In genomic region chr12:63029676-63030075, GRCh38 we compare ENCODE assay signal across 26 cellular contexts.
DNase-seq lines count a peak whose midpoint lies in the region.
"Had no signal": no experiment of that assay in that cellular context is flagged by ENCODE, and none has a peak within 500 bp of the region (broad histone marks: within the 10 kb centered on the region; RNA-seq: fewer than 3 reads in every experiment).

No MANE protein-coding gene starts in this region.

- DNase-seq in SJSA1 (ENCODE audit: low read depth in 1 of 2, low spot score in 2 of 2) (peak; percentile 56 to 70), SK-N-DZ (ENCODE audit: low spot score) (no peak)
- DNase-seq: 8988T; ACHN; AML-193; BE2C; C1 segment of cervical spinal cord; Caco-2; Calu3; CD4-positive, alpha-beta memory T cell; CD4-positive, alpha-beta T cell; CD4-positive, CD25-positive, alpha-beta regulatory T cell; CD8-positive, alpha-beta memory T cell; CD8-positive, alpha-beta T cell; COR-L47; DMS 273 treated with DMSO at 0.1 percent for 48 hours; DMS153; DMS79; DMS79 treated with DMSO at 0.1 percent for 48 hours; DND-41; EL had no signal

- no peak overlapping the region for H3K4me3 ChIP-seq in SJSA1
- H3K4me3 ChIP-seq: A549; BLaER1; BLaER1 treated with 17β-estradiol and CSF1 and Interleukin-3, amounts not matched to agents 10 nM and 100 nM had no signal

- peaks cover 14% of the 10 kb centered on the region for H3K27me3 ChIP-seq in SJSA1 (replicated peaks)
- H3K27me3 ChIP-seq: BE2C; BLaER1; BLaER1 treated with 17β-estradiol and CSF1 and Interleukin-3, amounts not matched to agents 10 nM and 100 nM had no signal

- H3K4me1 ChIP-seq in SJSA1 (replicated peaks), result no peaks in the 10 kb centered on the region
- H3K4me1 ChIP-seq: A549; BE2C; BLaER1; BLaER1 treated with 17β-estradiol and CSF1 and Interleukin-3, amounts not matched to agents 10 nM and 100 nM had no signal

- no peak overlapping the region for H3K27ac ChIP-seq in SJSA1
- H3K27ac ChIP-seq: 22Rv1; A549; BLaER1; BLaER1 treated with 17β-estradiol and CSF1 and Interleukin-3, amounts not matched to agents 10 nM and 100 nM; C4-2B had no signal

- no peaks in the 10 kb centered on the region; the same call in 1 of the 2 replicates for H3K9me3 ChIP-seq in SJSA1 (replicated peaks)
- H3K9me3 ChIP-seq: BE2C, BLaER1 had no signal

- H3K36me3 ChIP-seq in SJSA1, result no peaks in the 10 kb centered on the region
- H3K36me3 ChIP-seq: BE2C; BLaER1; BLaER1 treated with 17β-estradiol and CSF1 and Interleukin-3, amounts not matched to agents 10 nM and 100 nM had no signal
